In genomic region chr11:114392735-114393667, GRCh38 we compare ENCODE assay signal across 25 cellular contexts. TPM values are rescaled to one million over a fixed set of nuclear protein-coding genes. Genes with fewer than 3 reads are reported as not detected.
DNase-seq lines count a peak whose midpoint lies in the region; ATAC-seq, FAIRE-seq and TF ChIP-seq lines count a peak whose summit lies in the region.
"Had no signal": no experiment of that assay in that cellular context is flagged by ENCODE, and none has a peak within 500 bp of the region (broad histone marks: within the 10 kb centered on the region; RNA-seq: fewer than 3 reads in every experiment).

No MANE protein-coding gene starts in this region.

- H3K4me2 ChIP-seq in GM23338 = no peak overlapping the region
- H3K4me2 ChIP-seq in GM12878 (ENCODE audit: control insufficient read depth, insufficient read depth) = no peak overlapping the region
- H3K4me2 ChIP-seq: A549 had no signal

- SMC1A ChIA-PET in GM12878 (lab: Charles Lee; ENCODE audit: uncharacterized antibody, unreplicated experiment) = interaction anchor here (1.7 kb wide), 1 partner anchor 73 kb away, joined by 3 read pairs; no protein-coding TSS in a partner anchor

- no peaks in the 10 kb centered on the region for H3K79me2 ChIP-seq in GM23338 (replicated peaks; ENCODE audit: insufficient read depth)
- no peaks in the 10 kb centered on the region for H3K79me2 ChIP-seq in GM12878 (ENCODE audit: control insufficient read depth, insufficient read depth, low read length)

- H3K9me3 Mint-ChIP-seq in GM23338 = no peaks in the 10 kb centered on the region
- H3K9me3 Mint-ChIP-seq in activated T-cell treated with anti-CD3 and anti-CD28 coated beads, Interleukin-2, amount 50 U/mL, for 24 hours = no peaks in the 10 kb centered on the region
- H3K9me3 Mint-ChIP-seq: CD8-positive, alpha-beta memory T cell; H9; HFFc6; IgD-negative memory B cell; T-cell had no signal

- peaks cover 18% of the 10 kb centered on the region; the same call in 2 of the 3 replicates for H3K4me1 Mint-ChIP-seq in GM23338
- peaks cover 9% of the 10 kb centered on the region for H3K4me1 Mint-ChIP-seq in activated T-cell treated with anti-CD3 and anti-CD28 coated beads, Interleukin-2, amount 50 U/mL, for 24 hours (ENCODE audit: low read depth)

- RAD21 ChIA-PET in GM12878 (lab: Charles Lee; ENCODE audit: unreplicated experiment) = no interaction called here

- peak overlapping the region; percentile 15; the same call in 1 of the 2 replicates for H2AFZ ChIP-seq in GM23338
- no peak overlapping the region for H2AFZ ChIP-seq in GM12878 (ENCODE audit: control insufficient read depth, low read depth, low read length)

- no peak overlapping the region for H3K9ac ChIP-seq in GM12878 (ENCODE audit: control insufficient read depth, insufficient read depth, low read length)
- H3K9ac ChIP-seq in liver (ENCODE audit: low read depth in 1 of 2, low read length in 2 of 2) = no peak overlapping the region

- no peaks in the 10 kb centered on the region for H3F3A ChIP-seq in GM23338 (replicated peaks; ENCODE audit: low read depth)

- H3K4me3 ChIP-seq in GM23338 (no peak overlapping the region), GM12878 (no peak overlapping the region), liver (ENCODE audit: low read depth in 1 of 3, low read length in 3 of 3) (no peak overlapping the region)
- H3K4me3 ChIP-seq: A549 had no signal

- WGBS in GM12878 (ENCODE audit: insufficient coverage, insufficient replicate concordance, low lambda C conversion rate, missing lambda C conversion rate) = 65% methylated on average over 4 of the region's 4 CpGs
- 60% methylated on average over 4 of the region's 4 CpGs for WGBS in liver

- TF ChIP-seq RAD21 in GM12878 (IDR thresholded peaks at IDR 0.05; ENCODE audit: insufficient read depth, low read depth, low read length) (no peak), liver (IDR thresholded peaks at IDR 0.05) (no peak)

- no peak for TF ChIP-seq POLR2A in GM12878 (IDR thresholded peaks at IDR 0.05; ENCODE audit: low read depth, low read length)

- intact Hi-C loops in GM12878 (cut with micrococcal nuclease; ENCODE audit: unreplicated experiment) = no loop called here

- no peaks in the 10 kb centered on the region for H3K9me3 ChIP-seq in GM12878 (replicated peaks; ENCODE audit: control insufficient read depth, insufficient read depth, low read length)
- H3K9me3 ChIP-seq in liver (ENCODE audit: control insufficient read depth in 4 of 4, low read length in 3 of 4) = no peaks in the 10 kb centered on the region
- H3K9me3 ChIP-seq: A549 had no signal

- no TSS peak for BruUV-seq in GM12878 (replicated peaks; lab: Mats Ljungman, UMichigan)

- FAIRE-seq in GM12878 (lab: Jason Lieb, UNC) = peak; percentile 47
- FAIRE-seq: A549, RCC 7860 had no signal

- TF ChIP-seq CTCF in GM23338 (conservative IDR thresholded peaks at IDR 0.05; ENCODE audit: low read depth in 2 of 2) (no peak), GM12878 (IDR thresholded peaks at IDR 0.05 in 2 of 3, conservative IDR thresholded peaks at IDR 0.05 in 1 of 3; ENCODE audit: control insufficient read depth in 2 of 3, extremely low read depth in 1 of 3, insufficient read depth in 1 of 3, low read depth in 3 of 3, low read length in 3 of 3) (no peak), liver (IDR thresholded peaks at IDR 0.05; ENCODE audit: low read depth, low read length, missing input control) (no peak)

- peaks cover 7% of the 10 kb centered on the region for H3K27me3 Mint-ChIP-seq in GM23338 (ENCODE audit: insufficient read depth, low read depth, poor library complexity)
- H3K27me3 Mint-ChIP-seq in activated T-cell treated with anti-CD3 and anti-CD28 coated beads, Interleukin-2, amount 50 U/mL, for 24 hours = no peaks in the 10 kb centered on the region
- H3K27me3 Mint-ChIP-seq: T-cell had no signal

- no peak overlapping the region for H3K27ac ChIP-seq in GM23338 (ENCODE audit: low read depth)
- H3K27ac ChIP-seq in GM12878 (ENCODE audit: control insufficient read depth, insufficient read depth) = no peak overlapping the region
- H3K27ac ChIP-seq in liver (ENCODE audit: low read depth in 1 of 2, low read length in 2 of 2) = no peak overlapping the region
- H3K27ac ChIP-seq: A549, C4-2B had no signal

- CTCF ChIA-PET in GM12878 (lab: Yijun Ruan, JAX) = no interaction called here

- H3K27ac Mint-ChIP-seq in GM23338 = no peak overlapping the region
- no peak overlapping the region for H3K27ac Mint-ChIP-seq in activated T-cell treated with anti-CD3 and anti-CD28 coated beads, Interleukin-2, amount 50 U/mL, for 24 hours
- H3K27ac Mint-ChIP-seq: B cell; CD8-positive, alpha-beta memory T cell; H9; HFFc6; IgD-negative memory B cell; T-cell had no signal

- H3K9me2 ChIP-seq in GM23338 (ENCODE audit: insufficient read depth) = no peaks in the 10 kb centered on the region

- 0 out of 2 replicates have a peak, but pooled peaks cover 10% of the 10 kb centered on the region for H3K4me1 ChIP-seq in GM23338 (ENCODE audit: insufficient read depth)
- H3K4me1 ChIP-seq in GM12878 (ENCODE audit: control insufficient read depth, insufficient read depth, low read length) = no peaks in the 10 kb centered on the region
- H3K4me1 ChIP-seq in liver (ENCODE audit: control insufficient read depth in 4 of 4, insufficient read depth in 4 of 4, low read length in 3 of 4) = peaks cover 4 to 13% (median 9%) of the 10 kb centered on the region in 4 donors

- in situ Hi-C loops in GM12878 (cut with MboI) = no loop called here

- no peak for TF ChIP-seq EP300 in GM12878 (IDR thresholded peaks at IDR 0.05; ENCODE audit: borderline replicate concordance in 1 of 2, control insufficient read depth in 1 of 2, low read depth in 2 of 2, low read length in 2 of 2)

- H3K4me3 Mint-ChIP-seq in GM23338 = no peak overlapping the region
- H3K4me3 Mint-ChIP-seq in activated T-cell treated with anti-CD3 and anti-CD28 coated beads, Interleukin-2, amount 50 U/mL, for 24 hours = no peak overlapping the region
- H3K4me3 Mint-ChIP-seq: B cell; CD8-positive, alpha-beta memory T cell; H9; HFFc6; IgD-negative memory B cell; T-cell had no signal

- H3K27me3 ChIP-seq in GM23338 (ENCODE audit: insufficient read depth) (no peaks in the 10 kb centered on the region), GM12878 (replicated peaks in 1 of 2; ENCODE audit: control insufficient read depth in 2 of 2, insufficient read depth in 2 of 2, low read length in 1 of 2) (no peaks in the 10 kb centered on the region), liver (ENCODE audit: control insufficient read depth in 4 of 4, insufficient read depth in 4 of 4, low read length in 3 of 4) (no peaks in the 10 kb centered on the region)

- H3K36me3 ChIP-seq in GM23338 (ENCODE audit: insufficient read depth) (no peaks in the 10 kb centered on the region; the same call in 1 of the 2 replicates), GM12878 (ENCODE audit: control insufficient read depth in 2 of 2, insufficient read depth in 2 of 2, low read length in 1 of 2) (no peaks in the 10 kb centered on the region), liver (ENCODE audit: control insufficient read depth in 4 of 4, insufficient read depth in 3 of 4, low read depth in 1 of 4, low read length in 3 of 4) (no peaks in the 10 kb centered on the region)

- no peaks in the 10 kb centered on the region for H3K36me3 Mint-ChIP-seq in GM23338 (ENCODE audit: low read depth)
- peaks cover 1% of the 10 kb centered on the region for H3K36me3 Mint-ChIP-seq in activated T-cell treated with anti-CD3 and anti-CD28 coated beads, Interleukin-2, amount 50 U/mL, for 24 hours (ENCODE audit: low read depth)
- H3K36me3 Mint-ChIP-seq: CD8-positive, alpha-beta memory T cell; IgD-negative memory B cell; T-cell had no signal

- POLR2A ChIA-PET in GM12878 (lab: Charles Lee) = interaction anchor here (0.7 to 1.1 kb wide), 2 partner anchors 13 kb away, joined by 5 to 9 read pairs; no protein-coding TSS in a partner anchor

- ATAC-seq in GM23338 (no peak), GM12878 (no peak)
- ATAC-seq: T-cell had no signal

- H4K20me1 ChIP-seq in GM23338 (replicated peaks; ENCODE audit: insufficient read depth) (no peaks in the 10 kb centered on the region), GM12878 (ENCODE audit: control insufficient read depth, insufficient read depth) (no peaks in the 10 kb centered on the region)

- DNase-seq in GM23338 (ENCODE audit: low spot score) (no peak), GM12878 (ENCODE audit: low read depth, low spot score) (no peak), NCI-H1092 (lab: John Stamatoyannopoulos, UW) (no peak), NCI-H2081 treated with DMSO at 0.1 percent for 48 hours (lab: John Stamatoyannopoulos, UW) (no peak), D341Med (ENCODE audit: low spot score) (no peak)
- no peak for DNase-seq in activated T-cell treated with anti-CD3 and anti-CD28 coated beads, Interleukin-2, amount 50 U/mL, for 24 hours
- DNase-seq: CD8-positive, alpha-beta memory T cell; DMS79 treated with DMSO at 0.1 percent for 48 hours; GF-D8; H9; HFFc6; NCI-H1048; NCI-H1436; NCI-H187; NCI-H2171 treated with DMSO at 0.1 percent for 48 hours; NCI-H345; NCI-H510A treated with DMSO at 0.1 percent for 48 hours; SIG-M5; T-cell had no signal

RNA-seq across cellular contexts. Expression of gene C11orf71, which starts 7.3 kb away (rescaled TPM):
- total RNA-seq in GM23338 (2014; rRNA removed; shearing (Covaris generic)) = 3.2 and 5.8 TPM in 2 replicates
- polyA plus RNA-seq in GM23338 (2016; fragmentation: Nextera tagmentation; extraction: Ambion mirVana) (6.9 and 8.7 TPM in 2 replicates), GM12878 (2011; rRNA removed) (8.7 and 12.0 TPM in 2 replicates), GM12878 (2014; fragmentation: Illumina TruSeq; extraction: Trizol) (4.9 and 5.4 TPM in 2 replicates), GM12878 (2014; fragmentation: Nextera tagmentation; extraction: Ambion mirVana) (1 to 10 TPM; 1.4 to 3.4 TPM), GM12878 (2014; rRNA removed) (9.1 and 10.4 TPM in 2 replicates), GM12878 (2016; fragmentation: Nextera tagmentation; extraction: Ambion mirVana) (10 to 100 TPM in 1 of 2 experiments, 1 to 10 TPM in 1; 8.2 to 12.0 TPM), liver (10 to 100 TPM in 1 of 2 donors, 1 to 10 TPM in 1; 7.8 to 22.3 TPM)
- 15.1 and 16.8 TPM in 2 replicates for total RNA-seq in GM12878 (2013; cell fraction: nucleolus; rRNA removed)
- total RNA-seq in GM12878 (2014; rRNA removed) (7.7 and 9.4 TPM in 2 replicates), GM12878 (2014; rRNA removed; fragmentation: Illumina TruSeq; extraction: Trizol) (5.3 and 6.0 TPM in 2 replicates), GM12878 (2021) (6.5 and 7.3 TPM in 2 replicates), liver (1 to 10 TPM; 7.1 to 8.0 TPM)
- polyA plus RNA-seq in GM12878 (2011; ENCODE audit: low read depth) = 2.7 TPM
- 6.5 and 7.1 TPM in 2 replicates for polyA plus RNA-seq in GM12878 (2011; cell fraction: cytosol; rRNA removed)
- 8.7 and 12.3 TPM in 2 replicates for polyA plus RNA-seq in GM12878 (2011; cell fraction: nucleus; rRNA removed)
- polyA plus RNA-seq in GM12878 (2012) = 4.4 and 4.6 TPM in 2 replicates
- 8.6 and 9.2 TPM in 2 replicates for polyA minus RNA-seq in GM12878 (2011; rRNA and poly(A)+ RNA removed)
- polyA minus RNA-seq in GM12878 (2011; cell fraction: cytosol; rRNA and poly(A)+ RNA removed) = 2.7 and 3.0 TPM in 2 replicates
- polyA minus RNA-seq in GM12878 (2011; cell fraction: nucleus; rRNA and poly(A)+ RNA removed) = 18.4 and 19.5 TPM in 2 replicates

RNA-seq across cellular contexts. Expression of gene RBM7, which starts 7.5 kb away (rescaled TPM):
- 51.4 and 57.2 TPM in 2 replicates for total RNA-seq in GM23338 (2014; rRNA removed; shearing (Covaris generic))
- 28.0 and 31.5 TPM in 2 replicates for polyA plus RNA-seq in GM23338 (2016; fragmentation: Nextera tagmentation; extraction: Ambion mirVana)
- 20.8 and 22.0 TPM in 2 replicates for total RNA-seq in GM12878 (2013; cell fraction: nucleolus; rRNA removed)
- 21.5 and 21.7 TPM in 2 replicates for total RNA-seq in GM12878 (2014; rRNA removed)
- total RNA-seq in GM12878 (2014; rRNA removed; fragmentation: Illumina TruSeq; extraction: Trizol) = 29.0 TPM in 2 replicates
- 17.2 and 19.5 TPM in 2 replicates for total RNA-seq in GM12878 (2021)
- polyA plus RNA-seq in GM12878 (2011; ENCODE audit: low read depth) = 11.7 TPM
- 46.2 and 48.3 TPM in 2 replicates for polyA plus RNA-seq in GM12878 (2011; rRNA removed)
- 20.1 and 21.3 TPM in 2 replicates for polyA plus RNA-seq in GM12878 (2011; cell fraction: cytosol; rRNA removed)
- 10.6 and 13.5 TPM in 2 replicates for polyA plus RNA-seq in GM12878 (2011; cell fraction: nucleus; rRNA removed)
- 21.4 and 25.3 TPM in 2 replicates for polyA plus RNA-seq in GM12878 (2012)
- polyA plus RNA-seq in GM12878 (2014; fragmentation: Illumina TruSeq; extraction: Trizol) = 32.2 and 45.1 TPM in 2 replicates
- polyA plus RNA-seq in GM12878 (2014; fragmentation: Nextera tagmentation; extraction: Ambion mirVana) = 10 to 100 TPM; 21.6 to 28.9 TPM
- polyA plus RNA-seq in GM12878 (2014; rRNA removed) = 14.5 and 17.0 TPM in 2 replicates
- 10 to 100 TPM; 23.2 to 29.5 TPM for polyA plus RNA-seq in GM12878 (2016; fragmentation: Nextera tagmentation; extraction: Ambion mirVana)
- 52.5 and 93.1 TPM in 2 replicates for polyA minus RNA-seq in GM12878 (2011; rRNA and poly(A)+ RNA removed)
- 25.4 and 30.3 TPM in 2 replicates for polyA minus RNA-seq in GM12878 (2011; cell fraction: cytosol; rRNA and poly(A)+ RNA removed)
- 16.7 and 23.0 TPM in 2 replicates for polyA minus RNA-seq in GM12878 (2011; cell fraction: nucleus; rRNA and poly(A)+ RNA removed)
- 10 to 100 TPM; 16.0 to 23.0 TPM for total RNA-seq in liver
- 10 to 100 TPM; 11.1 to 11.9 TPM for polyA plus RNA-seq in liver

RNA-seq across cellular contexts. Expression of gene REXO2, which starts 46.3 kb away (rescaled TPM):
- total RNA-seq in GM23338 (2014; rRNA removed; shearing (Covaris generic)) = 117 and 122 TPM in 2 replicates
- polyA plus RNA-seq in GM23338 (2016; fragmentation: Nextera tagmentation; extraction: Ambion mirVana) = 237 and 245 TPM in 2 replicates
- 7.0 and 7.9 TPM in 2 replicates for total RNA-seq in GM12878 (2013; cell fraction: nucleolus; rRNA removed)
- total RNA-seq in GM12878 (2014; rRNA removed) = 5.4 and 6.0 TPM in 2 replicates
- total RNA-seq in GM12878 (2014; rRNA removed; fragmentation: Illumina TruSeq; extraction: Trizol) = 4.6 and 4.9 TPM in 2 replicates
- total RNA-seq in GM12878 (2021) = 4.0 and 5.1 TPM in 2 replicates
- polyA plus RNA-seq in GM12878 (2011; ENCODE audit: low read depth) = 9.0 TPM
- 9.0 and 10.7 TPM in 2 replicates for polyA plus RNA-seq in GM12878 (2011; rRNA removed)
- polyA plus RNA-seq in GM12878 (2011; cell fraction: cytosol; rRNA removed) = 4.6 and 6.2 TPM in 2 replicates
- polyA plus RNA-seq in GM12878 (2011; cell fraction: nucleus; rRNA removed) = 7.3 and 8.0 TPM in 2 replicates
- 8.5 and 10.2 TPM in 2 replicates for polyA plus RNA-seq in GM12878 (2012)
- polyA plus RNA-seq in GM12878 (2014; fragmentation: Illumina TruSeq; extraction: Trizol) = 2.6 and 4.9 TPM in 2 replicates
- 1 to 10 TPM; 3.3 to 6.4 TPM for polyA plus RNA-seq in GM12878 (2014; fragmentation: Nextera tagmentation; extraction: Ambion mirVana)
- polyA plus RNA-seq in GM12878 (2014; rRNA removed) = 4.8 and 4.9 TPM in 2 replicates
- 10 to 100 TPM; 11.0 to 12.5 TPM for polyA plus RNA-seq in GM12878 (2016; fragmentation: Nextera tagmentation; extraction: Ambion mirVana)
- polyA minus RNA-seq in GM12878 (2011; rRNA and poly(A)+ RNA removed) = 1.7 and 3.2 TPM in 2 replicates
- polyA minus RNA-seq in GM12878 (2011; cell fraction: cytosol; rRNA and poly(A)+ RNA removed) = 4.9 and 5.8 TPM in 2 replicates
- polyA minus RNA-seq in GM12878 (2011; cell fraction: nucleus; rRNA and poly(A)+ RNA removed) = 2.7 and 4.4 TPM in 2 replicates
- total RNA-seq in liver = 10 to 100 TPM; 25.9 to 51.7 TPM
- polyA plus RNA-seq in liver = 10 to 100 TPM; 36.0 to 42.8 TPM
